ENCODE assay signal across 8 cellular contexts in genomic region chr17:35242158-35242804, GRCh38. TPM values are rescaled to one million over a fixed set of nuclear protein-coding genes. Genes with fewer than 3 reads are reported as not detected.
A peak's percentile ranks its signal among the peaks of the same experiment; 100 is the strongest.
DNase-seq lines count a peak whose midpoint lies in the region; ATAC-seq and TF ChIP-seq lines count a peak whose summit lies in the region.

No MANE protein-coding gene starts in this region.

- no peaks in the 10 kb centered on the region for H3K9me3 Mint-ChIP-seq in activated CD4-positive, alpha-beta memory T cell treated with anti-CD3 and anti-CD28 coated beads for 36 hours
- H3K9me3 Mint-ChIP-seq in mesothelial cell of epicardium = no peaks in the 10 kb centered on the region

- peak overlapping the region; percentile 96 for H3K4me3 Mint-ChIP-seq in activated CD4-positive, alpha-beta memory T cell treated with anti-CD3 and anti-CD28 coated beads for 36 hours
- peak overlapping the region; percentile 94 for H3K4me3 Mint-ChIP-seq in mesothelial cell of epicardium

- ATAC-seq in GM18861 (IDR thresholded peaks at IDR 0.05; ENCODE audit: unreplicated experiment) = peak; percentile 1
- ATAC-seq in HG03108 (IDR thresholded peaks at IDR 0.05; ENCODE audit: unreplicated experiment) = peak; percentile 57

- peak overlapping the region; percentile 99 for H3K27ac Mint-ChIP-seq in activated CD4-positive, alpha-beta memory T cell treated with anti-CD3 and anti-CD28 coated beads for 36 hours
- H3K27ac Mint-ChIP-seq in mesothelial cell of epicardium = peak overlapping the region; percentile 97

- no peaks in the 10 kb centered on the region for H3K27me3 Mint-ChIP-seq in activated CD4-positive, alpha-beta memory T cell treated with anti-CD3 and anti-CD28 coated beads for 36 hours
- no peaks in the 10 kb centered on the region for H3K27me3 Mint-ChIP-seq in mesothelial cell of epicardium (ENCODE audit: low read depth)

- intact Hi-C loops in activated CD4-positive, alpha-beta memory T cell treated with anti-CD3 and anti-CD28 coated beads for 36 hours (cut with micrococcal nuclease) = loop anchor here (1.0 to 5.0 kb wide), 9 partner anchors 28 to 567 kb away; partner anchors contain the start of genes PEX12, RFFL and TAF15

- H3K36me3 Mint-ChIP-seq in activated CD4-positive, alpha-beta memory T cell treated with anti-CD3 and anti-CD28 coated beads for 36 hours = peaks cover 18% of the 10 kb centered on the region
- H3K36me3 Mint-ChIP-seq in mesothelial cell of epicardium = no peaks in the 10 kb centered on the region

- DNase-seq in NCI-H226 (peak; percentile 78), mesothelial cell of epicardium (ENCODE audit: low spot score in 2 of 2, unreplicated experiment in 2 of 2) (peak; percentile 31 to 67)
- peak; percentile 93 for DNase-seq in activated CD4-positive, alpha-beta memory T cell treated with anti-CD3 and anti-CD28 coated beads for 36 hours
- peak; percentile 66 for DNase-seq in effector CD8-positive, alpha-beta T cell (lab: John Stamatoyannopoulos, UW)
- DNase-seq in stimulated activated CD8-positive, alpha-beta memory T cell treated with anti-CD3 and anti-CD28 coated beads, Interleukin-4, amount 100 ng/mL, for 1 hour (ENCODE audit: low read depth in 2 of 2, low spot score in 1 of 2) = peak; percentile 58 to 70

- CTCF ChIA-PET in activated CD4-positive, alpha-beta memory T cell treated with anti-CD3 and anti-CD28 coated beads for 36 hours (lab: Charles Lee) = interaction anchor here (0.6 to 4.4 kb wide), 6 partner anchors 29 to 297 kb away, joined by 3 to 17 read pairs (median 8); no protein-coding TSS in a partner anchor

- H3K27ac ChIP-seq in 22Rv1 = peak overlapping the region; percentile 72

- TF ChIP-seq CTCF in 22Rv1 (IDR thresholded peaks at IDR 0.05) (peak; percentile 66), mesothelial cell of epicardium (IDR thresholded peaks at IDR 0.05; ENCODE audit: unreplicated experiment) (peak; percentile 17)

- H3K4me1 Mint-ChIP-seq in activated CD4-positive, alpha-beta memory T cell treated with anti-CD3 and anti-CD28 coated beads for 36 hours (ENCODE audit: low read depth) = peaks cover 68% of the 10 kb centered on the region
- peaks cover 42% of the 10 kb centered on the region for H3K4me1 Mint-ChIP-seq in mesothelial cell of epicardium

- POLR2A ChIA-PET in activated CD4-positive, alpha-beta memory T cell treated with anti-CD3 and anti-CD28 coated beads for 36 hours (lab: Charles Lee) = interaction anchor here (1.0 to 7.6 kb wide), 8 partner anchors 28 to 300 kb away, joined by 3 to 60 read pairs (median 5); partner anchors contain the start of genes RFFL, SLFN11 and SLFN12L

RNA-seq across cellular contexts. Expression of gene SLFN5, which starts 0.6 kb away (rescaled TPM):
- 10 to 100 TPM; 51.2 to 52.0 TPM for total RNA-seq in activated CD4-positive, alpha-beta memory T cell treated with anti-CD3 and anti-CD28 coated beads for 36 hours
- 46.2 to 50.0 TPM (median 46.9 TPM) in 3 replicates for total RNA-seq in mesothelial cell of epicardium

RNA-seq across cellular contexts. Expression of gene SLC35G3, which starts 48.1 kb away (rescaled TPM):
- not detected for total RNA-seq in activated CD4-positive, alpha-beta memory T cell treated with anti-CD3 and anti-CD28 coated beads for 36 hours
- total RNA-seq in mesothelial cell of epicardium = not detected in 3 replicates

Comparison
In these comparisons a context has a peak if more than half of its experiments do, and no peak if none do; other contexts are left out.
1. Peak in every context shown above with its lines: DNase-seq, ATAC-seq and H3K27ac ChIP-seq.